In genomic region chr19:9911524-9911923, GRCh38 we compare ENCODE assay signal across 20 cellular contexts. TPM values are rescaled to one million over a fixed set of nuclear protein-coding genes. Genes with fewer than 3 reads are reported as not detected.
"Had no signal": no experiment of that assay in that cellular context is flagged by ENCODE, and none has a peak within 500 bp of the region (broad histone marks: within the 10 kb centered on the region; RNA-seq: fewer than 3 reads in every experiment).

No MANE protein-coding gene starts in this region.

- H3K27ac ChIP-seq: HL-60, RWPE1 had no signal

- DNase-seq: KBM-7, MV-4-11, NCI-H1048, NCI-H1105, NCI-H1417, NCI-H146, NCI-H1694 treated with DMSO at 0.1 percent for 48 hours, NCI-H1930, NCI-H2081, NCI-H2107, NCI-H2227 treated with DMSO at 0.1 percent for 48 hours, NCI-H524, NCI-H526 treated with DMSO at 0.1 percent for 48 hours, NCI-H748 treated with DMSO at 0.1 percent for 48 hours, SHP77 had no signal

- ATAC-seq: SK-N-SH treated with all-trans-retinoic acid at 6 μM for 48 hours had no signal

RNA-seq across cellular contexts. Expression of gene OLFM2, which starts 24.8 kb away (rescaled TPM):
- total RNA-seq: LHCN-M2, MCF 10A had no signal
